Comparison of ENCODE assay signal across 19 cellular contexts in the genomic region with DNA sequence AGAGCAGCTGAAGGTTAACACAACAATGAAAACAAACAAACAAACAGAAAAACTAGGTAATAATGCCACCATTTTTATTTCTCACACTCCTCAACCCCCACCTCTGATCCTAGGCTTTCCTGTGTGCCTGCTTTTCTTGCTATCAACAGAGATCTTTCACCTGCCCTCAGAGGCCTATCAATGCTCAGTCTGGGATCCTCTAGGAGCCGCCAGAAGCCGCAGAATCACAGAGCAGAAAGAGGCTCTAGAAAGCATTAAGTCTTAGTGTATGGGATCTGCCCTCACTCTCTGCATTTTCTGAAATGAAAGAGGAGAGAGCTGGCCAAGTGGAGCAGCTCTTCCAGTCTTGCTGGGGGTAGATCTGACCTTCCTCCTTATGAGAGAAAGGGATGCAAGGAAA.
DNase-seq lines count a peak whose midpoint lies in the region; ATAC-seq, FAIRE-seq and TF ChIP-seq lines count a peak whose summit lies in the region.
"Had no signal": no experiment of that assay in that cellular context is flagged by ENCODE, and none has a peak within 500 bp of the region (broad histone marks: within the 10 kb centered on the region; RNA-seq: fewer than 3 reads in every experiment).

No MANE protein-coding gene starts in this region.

- no peak overlapping the region for H3K9ac ChIP-seq in HepG2 (ENCODE audit: insufficient read depth, low read depth, low read length)

- no peak for FAIRE-seq in HepG2 (lab: Jason Lieb, UNC)
- FAIRE-seq: K562 had no signal

- no TSS peak for BruUV-seq in HepG2 (replicated peaks; lab: Mats Ljungman, UMichigan)

- POLR2A ChIA-PET in HepG2 (lab: Yijun Ruan, JAX) = no interaction called here

- no peaks in the 10 kb centered on the region for H3K4me1 ChIP-seq in HepG2 (ENCODE audit: insufficient read depth, low read length)
- no peaks in the 10 kb centered on the region for H3K4me1 ChIP-seq in right lobe of liver
- no peaks in the 10 kb centered on the region for H3K4me1 ChIP-seq in breast epithelium
- H3K4me1 ChIP-seq: transverse colon had no signal

- no peaks in the 10 kb centered on the region for H3K27me3 Mint-ChIP-seq in T-helper 17 cell
- H3K27me3 Mint-ChIP-seq: activated naive CD8-positive, alpha-beta T cell treated with anti-CD3 and anti-CD28 coated beads for 36 hours had no signal

- no peak overlapping the region for H3K27ac Mint-ChIP-seq in T-helper 17 cell
- H3K27ac Mint-ChIP-seq: activated naive CD8-positive, alpha-beta T cell treated with anti-CD3 and anti-CD28 coated beads for 36 hours; CD8-positive, alpha-beta T cell had no signal

- TF ChIP-seq RAD21 in HepG2 (CRISPR knock-in tag; IDR thresholded peaks at IDR 0.05) = no peak

- DNase-seq in HepG2 (ENCODE audit: low spot score) (no peak), right lobe of liver (no peak), RPMI8226 (peak; percentile 8), iPS DF 19.7 (ENCODE audit: low read depth, low spot score) (peak; percentile 7), breast epithelium (ENCODE audit: low spot score in 2 of 2) (no peak), T-helper 17 cell (no peak), AML-193 (lab: John Stamatoyannopoulos, UW) (no peak)
- DNase-seq in activated T-cell treated with anti-CD3 and anti-CD28 coated beads, Interleukin-2, amount 50 U/mL, for 48 hours = no peak
- DNase-seq: activated naive CD8-positive, alpha-beta T cell treated with anti-CD3 and anti-CD28 coated beads for 36 hours; CD8-positive, alpha-beta T cell; NCI-H1048; right cardiac atrium; stimulated activated naive CD4-positive, alpha-beta T cell treated with Interleukin-2 at 50 U/mL for 16 hours; transverse colon had no signal

- ATAC-seq in HepG2 (no peak; the same call in 2 of the 3 replicates), right lobe of liver (no peak), T-helper 17 cell (no peak)
- ATAC-seq: activated CD4-positive, CD25-positive, alpha-beta regulatory T cell treated with anti-CD3 and anti-CD28 coated beads, Interleukin-2, amount 50 U/mL, for 24 hours; CD8-positive, alpha-beta T cell; HCT116; K562; left lobe of liver; right cardiac atrium had no signal

- no peak overlapping the region for H3K4me3 Mint-ChIP-seq in T-helper 17 cell
- H3K4me3 Mint-ChIP-seq: activated naive CD8-positive, alpha-beta T cell treated with anti-CD3 and anti-CD28 coated beads for 36 hours; CD8-positive, alpha-beta T cell had no signal

- H3K27me3 ChIP-seq in HepG2 (ENCODE audit: control insufficient read depth in 1 of 2, insufficient read depth in 2 of 2, low read length in 2 of 2) (peaks cover 0 to 18% of the 10 kb centered on the region in 2 experiments; a peak in 2 of 5 replicates), right lobe of liver (no peaks in the 10 kb centered on the region), breast epithelium (no peaks in the 10 kb centered on the region)

- no peaks in the 10 kb centered on the region for H4K20me1 ChIP-seq in HepG2 (ENCODE audit: insufficient read depth, low read length)

- 0 out of 2 replicates have a peak, but pooled peaks have one; percentile 6 for TF ChIP-seq CTCF in HepG2 (CRISPR knock-in tag; IDR thresholded peaks at IDR 0.05)
- TF ChIP-seq CTCF in right lobe of liver (IDR thresholded peaks at IDR 0.05) = no peak
- TF ChIP-seq CTCF in breast epithelium (IDR thresholded peaks at IDR 0.05) = no peak

- CTCF ChIA-PET in HepG2 (lab: Yijun Ruan, JAX; ENCODE audit: low intra/inter-chr PET ratio, low total read pairs) = no interaction called here

- H3K36me3 ChIP-seq in HepG2 (replicated peaks in 1 of 2; ENCODE audit: control insufficient read depth in 1 of 2, insufficient read depth in 2 of 2, low read length in 2 of 2) (no peaks in the 10 kb centered on the region), right lobe of liver (no peaks in the 10 kb centered on the region), breast epithelium (no peaks in the 10 kb centered on the region)
- H3K36me3 ChIP-seq: transverse colon had no signal

- TF ChIP-seq EP300 in HepG2 (IDR thresholded peaks at IDR 0.05; ENCODE audit: low read depth in 2 of 2, low read length in 2 of 2) (no peak), HepG2 (CRISPR knock-in tag; IDR thresholded peaks at IDR 0.05; ENCODE audit: borderline replicate concordance) (no peak)

- in situ Hi-C loops in HepG2 (cut with HindIII; ENCODE audit: extremely low pct_ligation_motif_present, low pct_unique_long_range_greater_than_20kb) = no loop called here

- H3K27ac ChIP-seq in HepG2 (ENCODE audit: extremely low read length, insufficient read depth, low read length) (no peak overlapping the region), right lobe of liver (no peak overlapping the region), breast epithelium (no peak overlapping the region)
- H3K27ac ChIP-seq: coronary artery, transverse colon had no signal

- H3K4me1 Mint-ChIP-seq in T-helper 17 cell = no peaks in the 10 kb centered on the region
- H3K4me1 Mint-ChIP-seq: activated naive CD8-positive, alpha-beta T cell treated with anti-CD3 and anti-CD28 coated beads for 36 hours had no signal

- WGBS in HepG2 (ENCODE audit: low lambda C conversion rate) = 0% methylated on average over 2 of the region's 2 CpGs
- whole genome bisulfite sequencing in right lobe of liver (ENCODE audit: insufficient coverage, low coverage, low lambda C conversion rate, missing lambda C conversion rate) = 66% methylated on average over 2 of the region's 2 CpGs

- H3K9me3 ChIP-seq in HepG2 (ENCODE audit: low read length) (no peaks in the 10 kb centered on the region), right lobe of liver (no peaks in the 10 kb centered on the region), breast epithelium (no peaks in the 10 kb centered on the region), T-helper 17 cell (ENCODE audit: control insufficient read depth, low read length, poor library complexity, severe bottlenecking) (no peaks in the 10 kb centered on the region)
- H3K9me3 ChIP-seq: transverse colon had no signal

- intact Hi-C loops in HepG2 (cut with micrococcal nuclease; ENCODE audit: unreplicated experiment) = no loop called here
- intact Hi-C loops in right lobe of liver (cut with DNase I) = no loop called here
- intact Hi-C loops in breast epithelium (cut with DNase I; ENCODE audit: low total_unique reads) = no loop called here

- no peak overlapping the region for H3K4me3 ChIP-seq in HepG2 (replicated peaks in 1 of 3; ENCODE audit: insufficient read depth in 1 of 3, low read depth in 2 of 3, low read length in 3 of 3)
- H3K4me3 ChIP-seq in right lobe of liver = no peak overlapping the region
- H3K4me3 ChIP-seq in breast epithelium = no peak overlapping the region
- H3K4me3 ChIP-seq: coronary artery, K562, transverse colon had no signal

- H2AFZ ChIP-seq in HepG2 (ENCODE audit: low read length) = no peak overlapping the region

- H3K79me2 ChIP-seq in HepG2 (ENCODE audit: insufficient read depth, low read length) = no peaks in the 10 kb centered on the region

- TF ChIP-seq POLR2A in HepG2 (IDR thresholded peaks at IDR 0.05; ENCODE audit: insufficient read depth in 1 of 2, low read depth in 2 of 2, low read length in 2 of 2) = no peak
- TF ChIP-seq POLR2A in right lobe of liver (IDR thresholded peaks at IDR 0.05) = no peak
- no peak for TF ChIP-seq POLR2A in breast epithelium (IDR thresholded peaks at IDR 0.05)

- H3K36me3 Mint-ChIP-seq in T-helper 17 cell (ENCODE audit: low read depth) = no peaks in the 10 kb centered on the region
- H3K36me3 Mint-ChIP-seq: activated naive CD8-positive, alpha-beta T cell treated with anti-CD3 and anti-CD28 coated beads for 36 hours; CD8-positive, alpha-beta T cell had no signal

- no peak overlapping the region for H3K4me2 ChIP-seq in HepG2 (ENCODE audit: low read depth, low read length)

TF ChIP-seq in HepG2, 621 proteins besides CTCF, POLR2A, EP300 and RAD21 (continues in another document):
- TF ChIP-seq, protein P1, sequence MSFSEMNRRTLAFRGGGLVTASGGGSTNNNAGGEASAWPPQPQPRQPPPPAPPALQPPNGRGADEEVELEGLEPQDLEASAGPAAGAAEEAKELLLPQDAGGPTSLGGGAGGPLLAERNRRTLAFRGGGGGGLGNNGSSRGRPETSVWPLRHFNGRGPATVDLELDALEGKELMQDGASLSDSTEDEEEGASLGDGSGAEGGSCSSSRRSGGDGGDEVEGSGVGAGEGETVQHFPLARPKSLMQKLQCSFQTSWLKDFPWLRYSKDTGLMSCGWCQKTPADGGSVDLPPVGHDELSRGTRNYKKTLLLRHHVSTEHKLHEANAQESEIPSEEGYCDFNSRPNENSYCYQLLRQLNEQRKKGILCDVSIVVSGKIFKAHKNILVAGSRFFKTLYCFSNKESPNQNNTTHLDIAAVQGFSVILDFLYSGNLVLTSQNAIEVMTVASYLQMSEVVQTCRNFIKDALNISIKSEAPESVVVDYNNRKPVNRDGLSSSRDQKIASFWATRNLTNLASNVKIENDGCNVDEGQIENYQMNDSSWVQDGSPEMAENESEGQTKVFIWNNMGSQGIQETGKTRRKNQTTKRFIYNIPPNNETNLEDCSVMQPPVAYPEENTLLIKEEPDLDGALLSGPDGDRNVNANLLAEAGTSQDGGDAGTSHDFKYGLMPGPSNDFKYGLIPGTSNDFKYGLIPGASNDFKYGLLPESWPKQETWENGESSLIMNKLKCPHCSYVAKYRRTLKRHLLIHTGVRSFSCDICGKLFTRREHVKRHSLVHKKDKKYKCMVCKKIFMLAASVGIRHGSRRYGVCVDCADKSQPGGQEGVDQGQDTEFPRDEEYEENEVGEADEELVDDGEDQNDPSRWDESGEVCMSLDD (CRISPR knock-in tag; IDR thresholded peaks at IDR 0.05; ENCODE audit: borderline replicate concordance) = no peak
- TF ChIP-seq SP140L (CRISPR knock-in tag; IDR thresholded peaks at IDR 0.05; ENCODE audit: borderline replicate concordance) (no peak), NFYB (CRISPR knock-in tag; IDR thresholded peaks at IDR 0.05) (no peak)
- TF ChIP-seq, protein P2, sequence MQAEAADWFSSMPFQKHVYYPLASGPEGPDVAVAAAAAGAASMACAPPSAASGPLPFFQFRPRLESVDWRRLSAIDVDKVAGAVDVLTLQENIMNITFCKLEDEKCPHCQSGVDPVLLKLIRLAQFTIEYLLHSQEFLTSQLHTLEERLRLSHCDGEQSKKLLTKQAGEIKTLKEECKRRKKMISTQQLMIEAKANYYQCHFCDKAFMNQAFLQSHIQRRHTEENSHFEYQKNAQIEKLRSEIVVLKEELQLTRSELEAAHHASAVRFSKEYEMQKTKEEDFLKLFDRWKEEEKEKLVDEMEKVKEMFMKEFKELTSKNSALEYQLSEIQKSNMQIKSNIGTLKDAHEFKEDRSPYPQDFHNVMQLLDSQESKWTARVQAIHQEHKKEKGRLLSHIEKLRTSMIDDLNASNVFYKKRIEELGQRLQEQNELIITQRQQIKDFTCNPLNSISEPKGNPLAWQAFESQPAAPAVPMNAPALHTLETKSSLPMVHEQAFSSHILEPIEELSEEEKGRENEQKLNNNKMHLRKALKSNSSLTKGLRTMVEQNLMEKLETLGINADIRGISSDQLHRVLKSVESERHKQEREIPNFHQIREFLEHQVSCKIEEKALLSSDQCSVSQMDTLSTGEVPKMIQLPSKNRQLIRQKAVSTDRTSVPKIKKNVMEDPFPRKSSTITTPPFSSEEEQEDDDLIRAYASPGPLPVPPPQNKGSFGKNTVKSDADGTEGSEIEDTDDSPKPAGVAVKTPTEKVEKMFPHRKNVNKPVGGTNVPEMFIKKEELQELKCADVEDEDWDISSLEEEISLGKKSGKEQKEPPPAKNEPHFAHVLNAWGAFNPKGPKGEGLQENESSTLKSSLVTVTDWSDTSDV (CRISPR knock-in tag; IDR thresholded peaks at IDR 0.05) = no peak

Comparison
In these comparisons a context has a peak if more than half of its experiments do, and no peak if none do; other contexts are left out.
1. DNase-seq: peak in RPMI8226 (single experiment) and iPS DF 19.7 (single experiment); none in HepG2 (single experiment), right lobe of liver (0 of 3), breast epithelium (0 of 2), T-helper 17 cell (0 of 3), activated T-cell treated with anti-CD3 and anti-CD28 coated beads, Interleukin-2, amount 50 U/mL, for 48 hours (0 of 2) and AML-193 (0 of 2).